1 cellular context compared by ENCODE assay signal in genomic region chr1:157585984-157586383, GRCh38.
TF ChIP-seq lines count a peak whose summit lies in the region.

No MANE protein-coding gene starts in this region.

TF ChIP-seq in K562, 482 proteins besides CTCF, POLR2A, EP300 and RAD21:
- TF ChIP-seq ZNF512 (tag; IDR thresholded peaks at IDR 0.05) (no peak), MTA1 (IDR thresholded peaks at IDR 0.05; ENCODE audit: borderline replicate concordance) (no peak), IFI16 (CRISPR knock-in tag; IDR thresholded peaks at IDR 0.05) (no peak), CREBBP (IDR thresholded peaks at IDR 0.05; ENCODE audit: low read depth, low read length) (no peak), YY1 (IDR thresholded peaks at IDR 0.05; ENCODE audit: borderline replicate concordance in 1 of 3, control insufficient read depth in 1 of 3, extremely low read depth in 1 of 3, insufficient read depth in 3 of 3, insufficient read length in 1 of 3, insufficient replicate concordance in 2 of 3, low read depth in 1 of 3, low read length in 2 of 3) (peak in 1 of 3 experiments; percentile 10), ZNF445 (CRISPR knock-in tag; IDR thresholded peaks at IDR 0.05; ENCODE audit: low read depth) (no peak), RBM17 (IDR thresholded peaks at IDR 0.05; ENCODE audit: borderline replicate concordance, low read depth, low read length) (no peak), ZNF785 (CRISPR knock-in tag; IDR thresholded peaks at IDR 0.05) (no peak), EHMT2 (IDR thresholded peaks at IDR 0.05) (0 out of 2 replicates have a peak, but pooled peaks have one; percentile 11)
